Comparison of ENCODE assay signal across 9 cellular contexts in the genomic region with DNA sequence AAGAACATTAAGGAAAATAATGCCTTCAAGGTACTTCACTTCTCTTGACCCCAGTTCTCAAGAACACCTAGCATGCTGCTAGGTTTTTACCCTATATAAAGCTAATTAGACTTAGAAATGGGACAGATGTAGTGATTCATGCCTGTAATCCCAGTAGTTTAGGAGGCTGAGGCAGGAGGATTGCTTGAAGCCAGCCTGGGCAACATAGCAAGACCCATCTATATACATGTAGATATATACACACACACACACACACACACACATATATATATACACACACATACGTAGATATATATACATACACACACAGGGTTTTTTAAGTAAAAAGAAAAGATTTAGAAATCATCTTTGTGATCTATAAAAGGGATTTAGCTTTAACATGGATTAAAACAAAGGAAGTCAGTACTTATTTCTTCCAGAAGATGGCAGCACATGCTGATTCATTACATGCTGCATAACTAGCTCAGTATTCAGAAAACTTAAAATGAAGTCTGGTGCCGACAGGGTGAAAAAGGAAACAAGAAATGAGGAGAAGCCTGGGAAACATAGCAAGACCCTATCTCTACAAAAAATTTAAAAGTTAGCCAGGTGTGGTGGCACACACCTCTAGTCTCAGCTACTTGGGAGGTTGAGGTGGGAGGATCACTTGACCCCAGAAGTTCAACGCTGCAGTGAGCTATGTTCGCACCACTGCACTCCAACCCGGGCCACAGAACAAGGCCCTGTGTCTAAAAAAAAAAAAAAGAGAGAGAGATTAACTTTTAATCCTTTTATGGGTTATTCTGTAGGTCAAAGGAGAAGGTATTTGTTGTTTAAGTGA. TPM values are rescaled to one million over a fixed set of nuclear protein-coding genes. Genes with fewer than 3 reads are reported as not detected.
DNase-seq lines count a peak whose midpoint lies in the region; ATAC-seq and TF ChIP-seq lines count a peak whose summit lies in the region.
"Had no signal": no experiment of that assay in that cellular context is flagged by ENCODE, and none has a peak within 500 bp of the region (broad histone marks: within the 10 kb centered on the region; RNA-seq: fewer than 3 reads in every experiment).

No MANE protein-coding gene starts in this region.

- no peaks in the 10 kb centered on the region for H4K20me1 ChIP-seq in PC-3 (ENCODE audit: low read length)
- H4K20me1 ChIP-seq: BLaER1 had no signal

- H3K9me2 ChIP-seq in PC-3 (replicated peaks; ENCODE audit: low read length), result no peaks in the 10 kb centered on the region

- peak overlapping the region; percentile 88 for H3K27ac Mint-ChIP-seq in central memory CD8-positive, alpha-beta T cell (ENCODE audit: low read depth)

- no peaks in the 10 kb centered on the region for H3K79me2 ChIP-seq in PC-3 (ENCODE audit: low read length)

- intact Hi-C loops in PC-3 (cut with micrococcal nuclease), result loop anchor here (10.0 kb wide), 1 partner anchor 172 kb away; a partner anchor contains a TSS

- no TSS peak for BruUV-seq in PC-3 (replicated peaks; lab: Mats Ljungman, UMichigan)

- H3K4me1 ChIP-seq in PC-3 (ENCODE audit: insufficient read depth, low read length), result no peaks in the 10 kb centered on the region
- H3K4me1 ChIP-seq in thoracic aorta (ENCODE audit: control insufficient read depth in 1 of 2, low read depth in 2 of 2), result peaks cover 5 to 12% of the 10 kb centered on the region in 2 donors
- H3K4me1 ChIP-seq: BLaER1 had no signal

- TF ChIP-seq CTCF in PC-3 (conservative IDR thresholded peaks at IDR 0.05; ENCODE audit: low read depth, low read length) (peak; percentile 62), thoracic aorta (IDR thresholded peaks at IDR 0.05) (peak; percentile 77)

- H3F3A ChIP-seq in PC-3 (ENCODE audit: low read length, unreplicated experiment), result no peaks in the 10 kb centered on the region

- no peaks in the 10 kb centered on the region for H3K9me3 Mint-ChIP-seq in central memory CD8-positive, alpha-beta T cell

- H3K4me3 ChIP-seq in PC-3 (ENCODE audit: low read length) (no peak overlapping the region), thoracic aorta (peak overlapping the region; percentile 36)
- H3K4me3 ChIP-seq: BLaER1 had no signal

- H3K27me3 ChIP-seq in PC-3 (ENCODE audit: low read length) (no peaks in the 10 kb centered on the region), thoracic aorta (replicated peaks; ENCODE audit: insufficient read depth) (no peaks in the 10 kb centered on the region)
- H3K27me3 ChIP-seq: BLaER1 had no signal

- no peak overlapping the region for H3K4me2 ChIP-seq in PC-3 (ENCODE audit: low read length)
- H3K4me2 ChIP-seq: BLaER1 had no signal

- H3K36me3 ChIP-seq in PC-3 (ENCODE audit: low read depth, low read length) (peaks cover 6% of the 10 kb centered on the region; the same call in 1 of the 2 replicates), thoracic aorta (peaks cover 6% of the 10 kb centered on the region)

- H3K4me3 Mint-ChIP-seq in central memory CD8-positive, alpha-beta T cell, result peak overlapping the region; percentile 33

- H3K9me3 ChIP-seq in PC-3 (ENCODE audit: low read length) (no peaks in the 10 kb centered on the region), thoracic aorta (no peaks in the 10 kb centered on the region)
- H3K9me3 ChIP-seq: BLaER1 had no signal

- peaks cover 23% of the 10 kb centered on the region for H3K36me3 Mint-ChIP-seq in central memory CD8-positive, alpha-beta T cell (ENCODE audit: insufficient read depth)

- POLR2A ChIA-PET in PC-3 (lab: Charles Lee; ENCODE audit: unreplicated experiment), result interaction anchor here (0.5 to 1.0 kb wide), 3 partner anchors 14 to 201 kb away, joined by 3 to 12 read pairs (median 3); a partner anchor contains a TSS

- no peaks in the 10 kb centered on the region for H3K27me3 Mint-ChIP-seq in central memory CD8-positive, alpha-beta T cell

- 0 out of 2 replicates have a peak overlapping the region, but pooled peaks have one; percentile 33 for H2AFZ ChIP-seq in PC-3 (ENCODE audit: low read length)

- CTCF ChIA-PET in PC-3 (lab: Charles Lee), result interaction anchor here (0.6 to 1.3 kb wide), 10 partner anchors 8 to 361 kb away, joined by 3 to 13 read pairs (median 4); a partner anchor contains a TSS

- H3K4me1 Mint-ChIP-seq in central memory CD8-positive, alpha-beta T cell, result peaks cover 6% of the 10 kb centered on the region

- H3K27ac ChIP-seq in PC-3 (ENCODE audit: low read length) (no peak overlapping the region), thoracic aorta (no peak overlapping the region)
- H3K27ac ChIP-seq: BLaER1 had no signal

- peak; percentile 30 for DNase-seq in NCI-H2107 treated with DMSO at 0.1 percent for 48 hours (lab: John Stamatoyannopoulos, UW; ENCODE audit: unreplicated experiment)
- no peak for DNase-seq in NCI-H2107 (lab: John Stamatoyannopoulos, UW)
- peak; percentile 78 for DNase-seq in HT-29 (ENCODE audit: low spot score)
- peak; percentile 76 for DNase-seq in PC-3
- peak in 1 of 2 donors; percentile 14 for DNase-seq in central memory CD8-positive, alpha-beta T cell (ENCODE audit: low spot score in 2 of 2)
- DNase-seq in kidney glomerular epithelial cell (lab: John Stamatoyannopoulos, UW), result peak; percentile 62
- DNase-seq in thoracic aorta (ENCODE audit: low spot score), result no peak

- H3K9ac ChIP-seq in PC-3 (ENCODE audit: low read length), result no peak overlapping the region
- H3K9ac ChIP-seq: BLaER1 had no signal

- ATAC-seq in PC-3, result peak; percentile 51; the same call in 1 of the 2 replicates
- peak; percentile 78 for ATAC-seq in central memory CD8-positive, alpha-beta T cell (replicated peaks; ENCODE audit: extremely low read depth, poor library complexity, severe bottlenecking)
- peak; percentile 67 for ATAC-seq in thoracic aorta (ENCODE audit: insufficient number of reproducible peaks, low FRiP score, low read depth)
- ATAC-seq in GM21367 (IDR thresholded peaks at IDR 0.05; ENCODE audit: unreplicated experiment), result no peak

RNA-seq across cellular contexts. Expression of a gene that starts 28.5 kb away (rescaled TPM):
- 34.1 and 41.3 TPM in 2 replicates for total RNA-seq in HT-29 (2014; rRNA removed; shearing (Covaris generic))
- total RNA-seq in PC-3 (2014; rRNA removed) (55.0 TPM in 2 replicates), thoracic aorta (10 to 100 TPM; 31.8 to 32.7 TPM)

Comparison
In these comparisons a context has a peak if more than half of its experiments do, and no peak if none do; other contexts are left out.
1. DNase-seq: peak in NCI-H2107 treated with DMSO at 0.1 percent for 48 hours (single experiment), HT-29 (single experiment), PC-3 (single experiment) and kidney glomerular epithelial cell (single experiment); none in NCI-H2107 (single experiment) and thoracic aorta (single experiment).